In the genomic region with DNA sequence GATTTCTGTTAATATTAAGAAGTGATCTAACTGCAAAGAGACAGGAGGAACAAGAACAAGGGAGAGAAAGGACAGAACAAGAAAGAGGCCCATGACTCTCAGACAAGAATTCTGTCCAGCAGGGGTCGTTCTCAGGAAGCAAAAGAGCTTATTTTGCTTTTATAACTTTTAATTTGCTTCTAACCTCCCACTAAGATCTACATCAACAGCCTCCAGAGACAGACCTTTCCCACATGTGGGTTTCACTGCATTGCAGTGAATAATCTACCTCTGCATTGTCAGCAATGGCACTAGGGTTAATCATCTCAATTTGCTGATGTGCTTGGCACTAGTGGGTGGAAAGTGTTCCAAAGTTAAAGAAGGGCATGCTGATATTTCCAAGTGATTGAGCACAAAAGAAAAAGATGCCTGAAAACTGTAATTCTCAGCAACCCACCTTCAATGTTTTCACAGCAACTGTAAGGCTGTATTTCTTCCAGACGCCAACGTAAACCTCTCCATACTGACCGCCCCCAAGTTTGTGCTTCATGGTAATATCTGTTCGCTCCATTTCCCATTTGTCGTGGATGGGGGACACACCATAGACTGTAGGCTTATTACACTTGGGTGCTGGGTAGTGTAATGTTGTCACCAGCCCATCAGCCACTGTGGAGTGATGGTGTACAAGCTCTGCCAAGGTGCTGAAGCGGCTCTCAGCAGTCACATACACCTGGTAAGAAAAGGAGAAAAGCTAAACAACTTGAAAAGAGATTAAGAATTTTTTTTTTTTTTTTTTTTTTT, we compare ENCODE assay signal across 8 cellular contexts. TPM values are rescaled to one million over a fixed set of nuclear protein-coding genes. Genes with fewer than 3 reads are reported as not detected.
DNase-seq lines count a peak whose midpoint lies in the region; ATAC-seq, FAIRE-seq and TF ChIP-seq lines count a peak whose summit lies in the region.

No MANE protein-coding gene starts in this region.

- CTCF ChIA-PET in AG04450 (lab: Charles Lee) (interaction anchor here (0.6 to 2.9 kb wide), 45 partner anchors 9 to 585 kb away, joined by 3 to 33 read pairs (median 5); a partner anchor contains a TSS), RWPE1 (lab: Yijun Ruan, JAX) (interaction anchor here (0.6 to 1.7 kb wide), 11 partner anchors 8 to 751 kb away, joined by 3 to 5 read pairs (median 3); no protein-coding TSS in a partner anchor)

- POLR2A ChIA-PET in AG04450 (lab: Yijun Ruan, JAX) = no interaction called here
- POLR2A ChIA-PET in RWPE1 (lab: Yijun Ruan, JAX; ENCODE audit: low non-redundant PET) = interaction anchor here (0.6 kb wide), 1 partner anchor 591 kb away, joined by 7 read pairs; no protein-coding TSS in a partner anchor

- H3K36me3 Mint-ChIP-seq in memory B cell = peaks cover 9% of the 10 kb centered on the region

- no peaks in the 10 kb centered on the region for H3K9me3 Mint-ChIP-seq in memory B cell

- H3K27me3 Mint-ChIP-seq in memory B cell = no peaks in the 10 kb centered on the region

- no peak overlapping the region for H3K27ac Mint-ChIP-seq in memory B cell

- TF ChIP-seq CTCF in AG04450 (IDR thresholded peaks at IDR 0.05; ENCODE audit: low read depth, low read length) (peak; percentile 72), RWPE1 (conservative IDR thresholded peaks at IDR 0.05; ENCODE audit: low read depth) (peak; percentile 61), choroid plexus epithelial cell (conservative IDR thresholded peaks at IDR 0.05; ENCODE audit: low read depth, low read length) (peak; percentile 80), tibial artery (IDR thresholded peaks at IDR 0.05) (peak; percentile 51 to 67)

- H3K4me3 ChIP-seq in AG04450 (ENCODE audit: low read depth, low read length) = no peak overlapping the region
- H3K4me3 ChIP-seq in choroid plexus epithelial cell (ENCODE audit: low read depth, low read length) = no peak overlapping the region
- H3K4me3 ChIP-seq in tibial artery = no peak overlapping the region

- H3K4me3 Mint-ChIP-seq in memory B cell = no peak overlapping the region

- H3K36me3 ChIP-seq in tibial artery = peaks cover 20 to 43% (median 27%) of the 10 kb centered on the region in 3 donors

- H3K27me3 ChIP-seq in AG04450 (ENCODE audit: control insufficient read depth, insufficient read depth, low read length) (no peaks in the 10 kb centered on the region), tibial artery (no peaks in the 10 kb centered on the region)

- H3K4me1 ChIP-seq in tibial artery = peaks cover 0 to 9% (median 4%) of the 10 kb centered on the region in 4 donors

- H3K27ac ChIP-seq in AG04450 (ENCODE audit: low read depth, low read length) = no peak overlapping the region
- no peak overlapping the region for H3K27ac ChIP-seq in RWPE1
- H3K27ac ChIP-seq in tibial artery = no peak overlapping the region

- peaks cover 5% of the 10 kb centered on the region for H3K4me1 Mint-ChIP-seq in memory B cell

- peak; percentile 18 for FAIRE-seq in GM19239 (lab: Jason Lieb, UNC)

- DNase-seq in AG04450 (ENCODE audit: low read depth, low spot score) = no peak
- no peak for DNase-seq in GM19239 (ENCODE audit: insufficient read length, low spot score)
- no peak for DNase-seq in RWPE1 (ENCODE audit: low spot score)
- peak; percentile 82 for DNase-seq in choroid plexus epithelial cell (ENCODE audit: low read depth)
- DNase-seq in memory B cell (ENCODE audit: low spot score in 2 of 2) = peak in 1 of 2 donors; percentile 12
- DNase-seq in tibial artery = no peak
- no peak for DNase-seq in NCI-H128 (lab: John Stamatoyannopoulos, UW; ENCODE audit: unreplicated experiment)

- H3K9me3 ChIP-seq in AG04450 (ENCODE audit: control insufficient read depth, insufficient read depth, low read length) (no peaks in the 10 kb centered on the region), tibial artery (no peaks in the 10 kb centered on the region)

- intact Hi-C loops in tibial artery (cut with DNase I; ENCODE audit: low total_unique reads) = loop anchor here (5.0 kb wide), 1 partner anchor 71 kb away; no protein-coding TSS in a partner anchor

- ATAC-seq in memory B cell (ENCODE audit: low read depth) (peak; percentile 32), HG02840 (IDR thresholded peaks at IDR 0.05; ENCODE audit: low FRiP score, unreplicated experiment) (no peak)

RNA-seq across cellular contexts. Expression of a gene that starts 39.5 kb away (rescaled TPM):
- polyA plus RNA-seq in AG04450 (2011; rRNA removed) = 16.8 and 25.4 TPM in 2 replicates
- polyA minus RNA-seq in AG04450 (2011; rRNA and poly(A)+ RNA removed) = 27.2 and 37.6 TPM in 2 replicates
